9 cellular contexts compared by ENCODE assay signal in genomic region chr14:34713122-34713680, GRCh38. TPM values are rescaled to one million over a fixed set of nuclear protein-coding genes. Genes with fewer than 3 reads are reported as not detected.
A peak's percentile ranks its signal among the peaks of the same experiment; 100 is the strongest.
DNase-seq lines count a peak whose midpoint lies in the region; ATAC-seq and TF ChIP-seq lines count a peak whose summit lies in the region.
"Had no signal": no experiment of that assay in that cellular context is flagged by ENCODE, and none has a peak within 500 bp of the region (broad histone marks: within the 10 kb centered on the region; RNA-seq: fewer than 3 reads in every experiment).

No MANE protein-coding gene starts in this region.

- H3K4me3 ChIP-seq in GM12875 (ENCODE audit: low read depth, low read length) = peak overlapping the region; percentile 62
- peak overlapping the region; percentile 78 for H3K4me3 ChIP-seq in fibroblast of the aortic adventitia (ENCODE audit: low read depth, low read length)
- H3K4me3 ChIP-seq in gastrocnemius medialis = peak overlapping the region; percentile 74 to 97 (median 94)

- H3K4me1 ChIP-seq in gastrocnemius medialis = peaks cover 44 to 57% of the 10 kb centered on the region in 2 donors

- H3K9me3 ChIP-seq in gastrocnemius medialis = no peaks in the 10 kb centered on the region
- H3K9me3 ChIP-seq: neutrophil had no signal

- TF ChIP-seq POLR2A in gastrocnemius medialis (IDR thresholded peaks at IDR 0.05) = no peak

- peak overlapping the region; percentile 96 to 100 (median 98) for H3K27ac ChIP-seq in gastrocnemius medialis

- H3K36me3 ChIP-seq in gastrocnemius medialis = peaks cover 0 to 10% of the 10 kb centered on the region in 2 donors
- H3K36me3 ChIP-seq: neutrophil had no signal

- in situ Hi-C loops in gastrocnemius medialis (cut with MboI; ENCODE audit: low sequenced_read_pairs in 4 of 4) = loop anchor here in 1 of 4 donors (25.0 kb wide), 1 partner anchor 699 kb away; the partner anchor contains the start of gene NFKBIA

- H3K9me3 Mint-ChIP-seq in T-helper 2 cell treated with Interferon-gamma antibody and Interleukin-4, amounts not matched to agents 5 μg/mL and 100 μg/mL, for 36 hours = no peaks in the 10 kb centered on the region

- H3K4me3 Mint-ChIP-seq in T-helper 2 cell treated with Interferon-gamma antibody and Interleukin-4, amounts not matched to agents 5 μg/mL and 100 μg/mL, for 36 hours = peak overlapping the region; percentile 92

- intact Hi-C loops in gastrocnemius medialis (cut with DNase I; ENCODE audit: low total_unique reads) = loop anchor here (2.0 to 10.0 kb wide), 4 partner anchors 176 to 692 kb away; partner anchors contain the start of genes EAPP, NFKBIA, PPP2R3C and PRORP

- H3K36me3 Mint-ChIP-seq in T-helper 2 cell treated with Interferon-gamma antibody and Interleukin-4, amounts not matched to agents 5 μg/mL and 100 μg/mL, for 36 hours (ENCODE audit: low read depth) = peaks cover 8% of the 10 kb centered on the region

- ATAC-seq in gastrocnemius medialis (no peak), GM21447 (IDR thresholded peaks at IDR 0.05; ENCODE audit: unreplicated experiment) (no peak)

- H3K27me3 ChIP-seq in gastrocnemius medialis = no peaks in the 10 kb centered on the region

- peaks cover 24% of the 10 kb centered on the region for H3K4me1 Mint-ChIP-seq in T-helper 2 cell treated with Interferon-gamma antibody and Interleukin-4, amounts not matched to agents 5 μg/mL and 100 μg/mL, for 36 hours (ENCODE audit: low read depth)

- no peak for DNase-seq in T-helper 2 cell treated with Interferon-gamma antibody and Interleukin-4, amounts not matched to agents 5 μg/mL and 100 μg/mL, for 36 hours (ENCODE audit: low spot score)
- DNase-seq in fibroblast of the aortic adventitia (ENCODE audit: low read depth) = no peak
- no peak for DNase-seq in gastrocnemius medialis
- DNase-seq in NCI-H2081 (lab: John Stamatoyannopoulos, UW) = no peak
- no peak for DNase-seq in SK-N-DZ (ENCODE audit: low spot score)
- DNase-seq in NCI-H345 (lab: John Stamatoyannopoulos, UW) = no peak

- TF ChIP-seq CTCF in GM12875 (IDR thresholded peaks at IDR 0.05; ENCODE audit: borderline replicate concordance, insufficient read depth, low read depth, low read length) (no peak), fibroblast of the aortic adventitia (IDR thresholded peaks at IDR 0.05; ENCODE audit: insufficient read depth, low read length) (no peak), gastrocnemius medialis (IDR thresholded peaks at IDR 0.05 in 4 of 5, conservative IDR thresholded peaks at IDR 0.05 in 1 of 5) (no peak)

- peaks cover 6% of the 10 kb centered on the region for H3K27me3 Mint-ChIP-seq in T-helper 2 cell treated with Interferon-gamma antibody and Interleukin-4, amounts not matched to agents 5 μg/mL and 100 μg/mL, for 36 hours (ENCODE audit: low read depth)

- H3K27ac Mint-ChIP-seq in T-helper 2 cell treated with Interferon-gamma antibody and Interleukin-4, amounts not matched to agents 5 μg/mL and 100 μg/mL, for 36 hours = peak overlapping the region; percentile 88

RNA-seq across cellular contexts. Expression of gene CFL2, which starts 1.2 kb away (rescaled TPM):
- 107 and 266 TPM in 2 replicates for total RNA-seq in fibroblast of the aortic adventitia (ENCODE audit: low replicate concordance)
- total RNA-seq in gastrocnemius medialis = 100 to 1,000 TPM; 331 to 434 (median 371) TPM
- polyA plus RNA-seq in SK-N-DZ (2014; cell fraction: cytosol; rRNA removed) = 28.1 and 36.4 TPM in 2 replicates
- polyA plus RNA-seq in SK-N-DZ (2014; cell fraction: nucleus; rRNA removed) = 22.4 and 28.6 TPM in 2 replicates
